ENCODE assay signal across 24 cellular contexts in genomic region chr10:22637491-22637890, GRCh38.
DNase-seq lines count a peak whose midpoint lies in the region; ATAC-seq, FAIRE-seq and TF ChIP-seq lines count a peak whose summit lies in the region.
"Had no signal": no experiment of that assay in that cellular context is flagged by ENCODE, and none has a peak within 500 bp of the region (broad histone marks: within the 10 kb centered on the region; RNA-seq: fewer than 3 reads in every experiment).

No MANE protein-coding gene starts in this region.

- H2BK15ac ChIP-seq in H1 (ENCODE audit: low read length): no peak overlapping the region

- H3K9me3 ChIP-seq in H1 (ENCODE audit: insufficient read depth in 2 of 2, low read depth in 1 of 2, low read length in 1 of 2) (no peaks in the 10 kb centered on the region), breast epithelium (no peaks in the 10 kb centered on the region)

- H2BK12ac ChIP-seq in H1 (ENCODE audit: low read depth, low read length): no peak overlapping the region

- H2AFZ ChIP-seq in H1 (ENCODE audit: low read length): no peak overlapping the region
- H2AFZ ChIP-seq: neural progenitor cell had no signal

- H3K14ac ChIP-seq in H1 (ENCODE audit: insufficient read length): no peak overlapping the region

- H4K5ac ChIP-seq in H1 (ENCODE audit: insufficient read length, low read depth, low read length): no peak overlapping the region

- H3K36me3 ChIP-seq in H1 (ENCODE audit: control insufficient read depth in 2 of 4, insufficient read depth in 4 of 4, low read length in 3 of 4) (no peaks in the 10 kb centered on the region), breast epithelium (no peaks in the 10 kb centered on the region)
- H3K36me3 ChIP-seq: neural progenitor cell had no signal

- no peaks in the 10 kb centered on the region for H3K27me3 Mint-ChIP-seq in activated naive CD8-positive, alpha-beta T cell
- no peaks in the 10 kb centered on the region for H3K27me3 Mint-ChIP-seq in activated naive CD8-positive, alpha-beta T cell treated with anti-CD3 and anti-CD28 coated beads for 36 hours
- H3K27me3 Mint-ChIP-seq in IgD-negative memory B cell (no peaks in the 10 kb centered on the region), nephron progenitor cell (ENCODE audit: low read depth, poor library complexity) (no peaks in the 10 kb centered on the region)
- no peaks in the 10 kb centered on the region for H3K27me3 Mint-ChIP-seq in stimulated activated naive B cell treated with anti-CD40 and anti-IgM and Interleukin-4, amounts not matched to agents 10 μg/mL and 1 μg/mL and 100 μg/mL, for 72 hours
- H3K27me3 Mint-ChIP-seq: progenitor cell of endocrine pancreas had no signal

- no peaks in the 10 kb centered on the region for H3K23me2 ChIP-seq in H1 (ENCODE audit: low read depth, low read length)

- peaks cover 0 to 2% of the 10 kb centered on the region in 2 experiments for H4K20me1 ChIP-seq in H1 (replicated peaks in 1 of 2; ENCODE audit: control insufficient read depth in 1 of 2, insufficient read depth in 2 of 2, low read length in 2 of 2)

- no peak overlapping the region for H4K91ac ChIP-seq in H1 (replicated peaks; ENCODE audit: insufficient read length, low read length)

- H3K56ac ChIP-seq in H1 (replicated peaks; ENCODE audit: insufficient read length, low read depth, low read length): no peak overlapping the region

- POLR2A ChIA-PET in H1 (lab: Charles Lee; ENCODE audit: partially characterized antibody): interaction anchor here (0.6 kb wide), 1 partner anchor 23 kb away, joined by 3 read pairs; no protein-coding TSS in a partner anchor

- no peak overlapping the region for H3K4me3 Mint-ChIP-seq in activated naive CD8-positive, alpha-beta T cell
- no peak overlapping the region for H3K4me3 Mint-ChIP-seq in activated naive CD8-positive, alpha-beta T cell treated with anti-CD3 and anti-CD28 coated beads for 36 hours
- H3K4me3 Mint-ChIP-seq in IgD-negative memory B cell (peak overlapping the region; percentile 1 to 90 (median 28)), nephron progenitor cell (no peak overlapping the region)
- no peak overlapping the region for H3K4me3 Mint-ChIP-seq in stimulated activated naive B cell treated with anti-CD40 and anti-IgM and Interleukin-4, amounts not matched to agents 10 μg/mL and 1 μg/mL and 100 μg/mL, for 72 hours
- H3K4me3 Mint-ChIP-seq: CD14-positive monocyte, neural progenitor cell had no signal

- H3K27me3 ChIP-seq in H1 (replicated peaks in 1 of 4; ENCODE audit: control insufficient read depth in 3 of 4, extremely low read depth in 1 of 4, insufficient read depth in 3 of 4, low read length in 3 of 4): no peaks in the 10 kb centered on the region
- H3K27me3 ChIP-seq in breast epithelium: no peaks in the 10 kb centered on the region
- H3K27me3 ChIP-seq: neural progenitor cell had no signal

- TF ChIP-seq EP300 in H1 (IDR thresholded peaks at IDR 0.05; ENCODE audit: borderline replicate concordance in 1 of 2, low read depth in 2 of 2, low read length in 2 of 2): no peak

- no peak for FAIRE-seq in H1 (lab: Jason Lieb, UNC)
- FAIRE-seq: frontal cortex, HTR-8/SVneo had no signal

- TF ChIP-seq POLR2A in H1 (IDR thresholded peaks at IDR 0.05; ENCODE audit: control extremely low read depth in 1 of 2, low read depth in 2 of 2, low read length in 2 of 2): no peak
- TF ChIP-seq POLR2A in breast epithelium (IDR thresholded peaks at IDR 0.05): no peak

- H3K4me2 ChIP-seq in H1 (ENCODE audit: insufficient read depth in 1 of 2, low read depth in 2 of 2, low read length in 2 of 2): no peak overlapping the region
- H3K4me2 ChIP-seq: neural progenitor cell had no signal

- 0 out of 2 replicates have a peak overlapping the region, but pooled peaks have one; percentile 67 for H2AK5ac ChIP-seq in H1 (ENCODE audit: low read depth, low read length)

- no peak for DNase-seq in activated naive CD8-positive, alpha-beta T cell treated with anti-CD3 and anti-CD28 coated beads for 36 hours
- DNase-seq in H1 (ENCODE audit: low read depth in 1 of 2, low spot score in 2 of 2) (no peak), NCI-H1417 treated with DMSO at 0.1 percent for 48 hours (lab: John Stamatoyannopoulos, UW) (no peak), nephron progenitor cell (no peak), breast epithelium (ENCODE audit: low spot score in 2 of 2) (no peak)
- DNase-seq in stimulated activated naive B cell treated with anti-CD40 and anti-IgM and Interleukin-4, amounts not matched to agents 10 μg/mL and 1 μg/mL and 100 μg/mL, for 72 hours: no peak
- DNase-seq: ACHN, amniotic stem cell, DMS79 treated with DMSO at 0.1 percent for 48 hours, erythroblast, GOT3, mesenchymal stem cell, NCI-H1092, NCI-H2081 treated with DMSO at 0.1 percent for 48 hours, NCI-H446 treated with DMSO at 0.1 percent for 48 hours had no signal

- H3K4me1 Mint-ChIP-seq in activated naive CD8-positive, alpha-beta T cell (ENCODE audit: low read depth): peaks cover 87% of the 10 kb centered on the region
- H3K4me1 Mint-ChIP-seq in activated naive CD8-positive, alpha-beta T cell treated with anti-CD3 and anti-CD28 coated beads for 36 hours: peaks cover 74% of the 10 kb centered on the region
- H3K4me1 Mint-ChIP-seq in IgD-negative memory B cell (peaks cover 40 to 74% (median 58%) of the 10 kb centered on the region in 3 donors), nephron progenitor cell (peaks cover 17% of the 10 kb centered on the region)
- H3K4me1 Mint-ChIP-seq in stimulated activated naive B cell treated with anti-CD40 and anti-IgM and Interleukin-4, amounts not matched to agents 10 μg/mL and 1 μg/mL and 100 μg/mL, for 72 hours: peaks cover 40 to 64% of the 10 kb centered on the region in 2 donors

- H2BK20ac ChIP-seq in H1 (ENCODE audit: low read length): no peak overlapping the region

- H3K4me3 ChIP-seq in H1 (ENCODE audit: extremely low read depth in 1 of 4, insufficient read depth in 2 of 4, low read depth in 3 of 4, low read length in 4 of 4): no peak overlapping the region
- H3K4me3 ChIP-seq in breast epithelium: no peak overlapping the region
- H3K4me3 ChIP-seq: neural progenitor cell had no signal

- peaks cover 0 to 3% (median 0%) of the 10 kb centered on the region in 4 experiments; a peak in 1 of 7 replicates for H3K4me1 ChIP-seq in H1 (replicated peaks in 1 of 4; ENCODE audit: control insufficient read depth in 3 of 4, insufficient read depth in 4 of 4, low read length in 3 of 4)
- H3K4me1 ChIP-seq in breast epithelium: no peaks in the 10 kb centered on the region

- no peak overlapping the region for H4K8ac ChIP-seq in H1 (ENCODE audit: extremely low read depth, insufficient read depth, low read length)

- TF ChIP-seq RAD21 in H1 (IDR thresholded peaks at IDR 0.05 in 1 of 2, conservative IDR thresholded peaks at IDR 0.05 in 1 of 2; ENCODE audit: low read depth in 2 of 2, low read length in 2 of 2): no peak

- no peaks in the 10 kb centered on the region for H3K9me3 Mint-ChIP-seq in activated naive CD8-positive, alpha-beta T cell (ENCODE audit: low read depth)
- peaks cover 6% of the 10 kb centered on the region for H3K9me3 Mint-ChIP-seq in activated naive CD8-positive, alpha-beta T cell treated with anti-CD3 and anti-CD28 coated beads for 36 hours
- H3K9me3 Mint-ChIP-seq in IgD-negative memory B cell (peaks cover 0 to 6% (median 0%) of the 10 kb centered on the region in 3 donors), nephron progenitor cell (peaks cover 10% of the 10 kb centered on the region)
- peaks cover 9 to 12% of the 10 kb centered on the region in 2 donors for H3K9me3 Mint-ChIP-seq in stimulated activated naive B cell treated with anti-CD40 and anti-IgM and Interleukin-4, amounts not matched to agents 10 μg/mL and 1 μg/mL and 100 μg/mL, for 72 hours
- H3K9me3 Mint-ChIP-seq: activated T-helper 2 cell treated with anti-CD3 and anti-CD28 coated beads, Interferon-gamma antibody, Interleukin-2, Interleukin-4, amounts not matched to agents 10 μg/mL and 5 μg/mL and 100 μg/mL, durations not matched to agents 14 hours and 24 hours and 36 hours; neural progenitor cell had no signal

- H3K27ac ChIP-seq in H1 (ENCODE audit: low read depth, low read length) (no peak overlapping the region), breast epithelium (no peak overlapping the region)
- H3K27ac ChIP-seq: neural progenitor cell, VCaP had no signal

- CTCF ChIA-PET in H1 (lab: Charles Lee; ENCODE audit: partially characterized antibody): interaction anchor here (0.7 kb wide), 1 partner anchor 11 kb away, joined by 3 read pairs; no protein-coding TSS in a partner anchor

- no peak overlapping the region for H3K4ac ChIP-seq in H1 (replicated peaks; ENCODE audit: insufficient read length, low read depth, low read length)

- no peak overlapping the region for H2BK5ac ChIP-seq in H1 (ENCODE audit: low read depth, low read length)

- H3K79me1 ChIP-seq in H1 (ENCODE audit: low read depth, low read length): peaks cover 17% of the 10 kb centered on the region; the same call in 1 of the 2 replicates

- no peak for TF ChIP-seq CTCF in H1 (IDR thresholded peaks at IDR 0.05; ENCODE audit: control extremely low read depth in 1 of 3, insufficient read depth in 1 of 3, low read depth in 1 of 3, low read length in 3 of 3)
- TF ChIP-seq CTCF in nephron progenitor cell (IDR thresholded peaks at IDR 0.05): no peak
- TF ChIP-seq CTCF in breast epithelium (IDR thresholded peaks at IDR 0.05): no peak

- no peak overlapping the region for H3K9ac ChIP-seq in H1 (replicated peaks in 1 of 4; ENCODE audit: extremely low read depth in 1 of 4, low read depth in 3 of 4, low read length in 3 of 4)
- H3K9ac ChIP-seq: neural progenitor cell had no signal

- no peak overlapping the region for H2BK120ac ChIP-seq in H1 (replicated peaks; ENCODE audit: low read depth, low read length)

- H3K23ac ChIP-seq in H1 (ENCODE audit: insufficient read length): no peak overlapping the region

- peaks cover 23% of the 10 kb centered on the region for H3K36me3 Mint-ChIP-seq in activated naive CD8-positive, alpha-beta T cell
- peaks cover 63% of the 10 kb centered on the region for H3K36me3 Mint-ChIP-seq in activated naive CD8-positive, alpha-beta T cell treated with anti-CD3 and anti-CD28 coated beads for 36 hours
- H3K36me3 Mint-ChIP-seq in IgD-negative memory B cell (peaks cover 9% of the 10 kb centered on the region), nephron progenitor cell (ENCODE audit: low read depth) (peaks cover 17% of the 10 kb centered on the region)
- peaks cover 25 to 30% of the 10 kb centered on the region in 2 donors for H3K36me3 Mint-ChIP-seq in stimulated activated naive B cell treated with anti-CD40 and anti-IgM and Interleukin-4, amounts not matched to agents 10 μg/mL and 1 μg/mL and 100 μg/mL, for 72 hours

- peak overlapping the region; percentile 64 for H3K27ac Mint-ChIP-seq in activated naive CD8-positive, alpha-beta T cell
- no peak overlapping the region for H3K27ac Mint-ChIP-seq in activated naive CD8-positive, alpha-beta T cell treated with anti-CD3 and anti-CD28 coated beads for 36 hours
- H3K27ac Mint-ChIP-seq in IgD-negative memory B cell: peak overlapping the region; percentile 20 to 83 (median 80)
- H3K27ac Mint-ChIP-seq in stimulated activated naive B cell treated with anti-CD40 and anti-IgM and Interleukin-4, amounts not matched to agents 10 μg/mL and 1 μg/mL and 100 μg/mL, for 72 hours: peak overlapping the region; percentile 59
- H3K27ac Mint-ChIP-seq in nephron progenitor cell: no peak overlapping the region
- H3K27ac Mint-ChIP-seq: activated T-helper 2 cell treated with anti-CD3 and anti-CD28 coated beads, Interferon-gamma antibody, Interleukin-2, Interleukin-4, amounts not matched to agents 10 μg/mL and 5 μg/mL and 100 μg/mL, durations not matched to agents 14 hours and 24 hours and 36 hours; neural progenitor cell; progenitor cell of endocrine pancreas had no signal

- peaks cover 0 to 94% of the 10 kb centered on the region in 2 experiments; a peak in 3 of 4 replicates for H3K79me2 ChIP-seq in H1 (ENCODE audit: control insufficient read depth in 1 of 2, insufficient read depth in 2 of 2, low read length in 2 of 2)

- no peak overlapping the region for H3K18ac ChIP-seq in H1 (ENCODE audit: extremely low read depth, low read length)

- intact Hi-C loops in breast epithelium (cut with DNase I; ENCODE audit: low total_unique reads): no loop called here

- ATAC-seq in stimulated activated naive B cell treated with anti-CD40 and anti-IgM and Interleukin-4, amounts not matched to agents 10 μg/mL and 1 μg/mL and 100 μg/mL, for 72 hours (replicated peaks): no peak

- WGBS in H1 (ENCODE audit: extremely low coverage in 1 of 2, insufficient coverage in 1 of 2, insufficient read length in 1 of 2, insufficient replicate concordance in 2 of 2, low coverage in 1 of 2, low lambda C conversion rate in 2 of 2, missing lambda C conversion rate in 1 of 2), 2 experiments: 93% methylated on average over 4 of the region's 4 CpGs; no CpG with 5 or more reads in 1 of the 2 experiments

Comparison
In these comparisons a context has a peak if more than half of its experiments do, and no peak if none do; other contexts are left out.
1. H3K27ac Mint-ChIP-seq: peak in activated naive CD8-positive, alpha-beta T cell (single experiment), IgD-negative memory B cell (3 of 3) and stimulated activated naive B cell treated with anti-CD40 and anti-IgM and Interleukin-4, amounts not matched to agents 10 μg/mL and 1 μg/mL and 100 μg/mL, for 72 hours (single experiment); none in activated naive CD8-positive, alpha-beta T cell treated with anti-CD3 and anti-CD28 coated beads for 36 hours (single experiment) and nephron progenitor cell (single experiment).
2. H3K4me3 Mint-ChIP-seq: peak in IgD-negative memory B cell (4 of 4); none in activated naive CD8-positive, alpha-beta T cell (single experiment), activated naive CD8-positive, alpha-beta T cell treated with anti-CD3 and anti-CD28 coated beads for 36 hours (single experiment), stimulated activated naive B cell treated with anti-CD40 and anti-IgM and Interleukin-4, amounts not matched to agents 10 μg/mL and 1 μg/mL and 100 μg/mL, for 72 hours (0 of 2) and nephron progenitor cell (single experiment).